In the genomic region with DNA sequence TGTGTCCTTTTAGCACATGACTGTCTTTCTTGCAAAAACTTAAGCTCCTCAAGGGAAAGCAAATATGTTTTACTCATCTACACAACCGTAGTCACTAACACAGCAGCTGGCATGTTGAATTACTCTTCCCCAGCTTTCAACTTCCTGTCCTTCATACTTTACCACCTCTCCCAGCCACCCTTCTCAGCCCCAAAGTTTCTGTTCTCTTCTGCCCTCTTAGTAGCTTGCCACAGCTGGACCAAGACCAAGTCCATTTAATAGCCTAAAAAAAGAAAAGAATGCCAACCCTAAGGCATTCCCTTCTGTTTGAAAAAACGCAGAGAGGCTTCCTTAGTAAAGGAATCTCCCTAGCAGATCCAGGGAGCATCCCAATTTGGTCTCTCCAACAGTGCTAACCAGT, we compare ENCODE assay signal across 16 cellular contexts. TPM values are rescaled to one million over a fixed set of nuclear protein-coding genes. Genes with fewer than 3 reads are reported as not detected.
A peak's percentile ranks its signal among the peaks of the same experiment; 100 is the strongest.
DNase-seq lines count a peak whose midpoint lies in the region; ATAC-seq, FAIRE-seq and TF ChIP-seq lines count a peak whose summit lies in the region.
"Had no signal": no experiment of that assay in that cellular context is flagged by ENCODE, and none has a peak within 500 bp of the region (broad histone marks: within the 10 kb centered on the region; RNA-seq: fewer than 3 reads in every experiment).

No MANE protein-coding gene starts in this region.

- no peaks in the 10 kb centered on the region for H3K36me3 ChIP-seq in GM23248 (ENCODE audit: low read depth)
- no peaks in the 10 kb centered on the region for H3K36me3 ChIP-seq in astrocyte (ENCODE audit: insufficient read depth, low read length)
- no peaks in the 10 kb centered on the region for H3K36me3 ChIP-seq in uterus
- H3K36me3 ChIP-seq: BLaER1 had no signal

- in situ Hi-C loops in GM23248 (cut with MboI): loop anchor here (10.0 kb wide), 1 partner anchor 84 kb away; no protein-coding TSS in a partner anchor

- intact Hi-C loops in uterus (cut with DNase I; ENCODE audit: low total_unique reads): no loop called here

- no peaks in the 10 kb centered on the region for H3K9me2 ChIP-seq in GM23248 (ENCODE audit: insufficient read depth)

- no peak overlapping the region for H3K27ac ChIP-seq in GM23248
- H3K27ac ChIP-seq in astrocyte (ENCODE audit: low read depth, low read length): no peak overlapping the region
- no peak overlapping the region for H3K27ac ChIP-seq in uterus
- H3K27ac ChIP-seq: BLaER1, HL-60 had no signal

- peaks cover 6% of the 10 kb centered on the region for H3K4me1 Mint-ChIP-seq in astrocyte (ENCODE audit: low read depth, unreplicated experiment)

- H3K27ac Mint-ChIP-seq in astrocyte (ENCODE audit: unreplicated experiment): no peak overlapping the region
- H3K27ac Mint-ChIP-seq: CD8-positive, alpha-beta T cell had no signal

- no peak for TF ChIP-seq POLR2A in uterus (IDR thresholded peaks at IDR 0.05)

- H3K4me3 ChIP-seq in GM23248: no peak overlapping the region
- no peak overlapping the region for H3K4me3 ChIP-seq in astrocyte (ENCODE audit: insufficient read depth, low read depth, low read length)
- no peak overlapping the region for H3K4me3 ChIP-seq in uterus
- H3K4me3 ChIP-seq: BLaER1, HAP-1 had no signal

- peaks cover 25% of the 10 kb centered on the region for H3K4me1 ChIP-seq in GM23248 (ENCODE audit: insufficient read depth)
- peaks cover 16% of the 10 kb centered on the region for H3K4me1 ChIP-seq in astrocyte (ENCODE audit: insufficient read depth, low read length)
- no peaks in the 10 kb centered on the region for H3K4me1 ChIP-seq in uterus
- H3K4me1 ChIP-seq: HAP-1 had no signal

- FAIRE-seq in astrocyte (lab: Jason Lieb, UNC): peak; percentile 20

- no peaks in the 10 kb centered on the region for H4K20me1 ChIP-seq in GM23248 (ENCODE audit: insufficient read depth)
- no peaks in the 10 kb centered on the region for H4K20me1 ChIP-seq in astrocyte (ENCODE audit: insufficient read depth, low read length)
- H4K20me1 ChIP-seq: BLaER1 had no signal

- H2AFZ ChIP-seq in GM23248 (no peak overlapping the region), astrocyte (ENCODE audit: low read depth, low read length) (no peak overlapping the region)

- H3K9ac ChIP-seq in GM23248 (no peak overlapping the region), astrocyte (ENCODE audit: low read length) (no peak overlapping the region)
- H3K9ac ChIP-seq: BLaER1 had no signal

- H3K4me3 Mint-ChIP-seq in astrocyte (ENCODE audit: unreplicated experiment): no peak overlapping the region
- H3K4me3 Mint-ChIP-seq: CD8-positive, alpha-beta T cell had no signal

- H3K27me3 Mint-ChIP-seq in astrocyte (ENCODE audit: low read depth, unreplicated experiment): no peaks in the 10 kb centered on the region

- 23 to 36% methylated on average over 2 of the region's 2 CpGs for WGBS in GM23248 (ENCODE audit: low coverage in 1 of 2, low lambda C conversion rate in 2 of 2, missing lambda C conversion rate in 2 of 2), 2 experiments

- H3K79me2 ChIP-seq in GM23248 (ENCODE audit: insufficient read depth): no peaks in the 10 kb centered on the region
- no peaks in the 10 kb centered on the region for H3K79me2 ChIP-seq in astrocyte (ENCODE audit: insufficient read depth, low read length)

- peaks cover 7% of the 10 kb centered on the region for H3K36me3 Mint-ChIP-seq in astrocyte (ENCODE audit: low read depth, unreplicated experiment)
- H3K36me3 Mint-ChIP-seq: CD8-positive, alpha-beta T cell had no signal

- no peaks in the 10 kb centered on the region for H3K9me3 ChIP-seq in GM23248 (ENCODE audit: low read depth)
- no peaks in the 10 kb centered on the region for H3K9me3 ChIP-seq in astrocyte (ENCODE audit: insufficient read depth, low read depth, low read length)
- H3K9me3 ChIP-seq in uterus: no peaks in the 10 kb centered on the region
- H3K9me3 ChIP-seq: BLaER1, HAP-1 had no signal

- H3F3A ChIP-seq in GM23248 (ENCODE audit: insufficient read depth): peaks cover 6% of the 10 kb centered on the region; the same call in 1 of the 2 replicates

- H3K9me3 Mint-ChIP-seq in astrocyte (ENCODE audit: unreplicated experiment): no peaks in the 10 kb centered on the region
- H3K9me3 Mint-ChIP-seq: CD8-positive, alpha-beta T cell had no signal

- DNase-seq in GM23248 (peak; percentile 28), astrocyte (ENCODE audit: low read depth) (no peak), fibroblast of peridontal ligament (ENCODE audit: extremely low read depth) (peak; percentile 29), uterus (no peak), NCI-H345 (lab: John Stamatoyannopoulos, UW) (no peak)
- DNase-seq: CD8-positive, alpha-beta T cell; NCI-H187 treated with DMSO at 0.1 percent for 48 hours; NCI-H69; RPMI8226; SIG-M5 had no signal

- H3K4me2 ChIP-seq in GM23248 (ENCODE audit: unreplicated experiment) (peak overlapping the region; percentile 57), astrocyte (ENCODE audit: low read length) (no peak overlapping the region)
- H3K4me2 ChIP-seq: BLaER1 had no signal

- H3K27me3 ChIP-seq in GM23248 (replicated peaks; ENCODE audit: insufficient read depth) (no peaks in the 10 kb centered on the region), astrocyte (ENCODE audit: insufficient read depth, low read length) (no peaks in the 10 kb centered on the region), uterus (no peaks in the 10 kb centered on the region)
- H3K27me3 ChIP-seq: BLaER1 had no signal

- TF ChIP-seq CTCF in astrocyte (IDR thresholded peaks at IDR 0.05; ENCODE audit: insufficient read depth, low read depth, low read length): no peak
- no peak for TF ChIP-seq CTCF in uterus (IDR thresholded peaks at IDR 0.05)

- ATAC-seq in GM19328 (IDR thresholded peaks at IDR 0.05; ENCODE audit: unreplicated experiment) (no peak), GM21737 (IDR thresholded peaks at IDR 0.05; ENCODE audit: unreplicated experiment) (no peak)
- ATAC-seq: CD8-positive, alpha-beta T cell had no signal

RNA-seq across cellular contexts. Expression of gene SRPX2, which starts 36.8 kb away (rescaled TPM):
- 36.5 and 36.7 TPM in 2 replicates for total RNA-seq in GM23248 (2014; rRNA removed; shearing (Covaris generic))
- polyA plus RNA-seq in GM23248 (2016; fragmentation: Nextera tagmentation; extraction: Ambion mirVana): 40.3 and 40.4 TPM in 2 replicates
- total RNA-seq in astrocyte (39.3 and 50.1 TPM in 2 replicates), uterus (10 to 100 TPM in 2 of 4 donors, 1 to 10 TPM in 2; 7.4 to 23.8 (median 15.1) TPM)
- total RNA-seq: CD8-positive, alpha-beta T cell; OCI-LY7 had no signal

RNA-seq across cellular contexts. Expression of gene TSPAN6, which starts 44.1 kb away (rescaled TPM):
- 24.3 and 29.3 TPM in 2 replicates for total RNA-seq in GM23248 (2014; rRNA removed; shearing (Covaris generic))
- 36.5 and 37.8 TPM in 2 replicates for polyA plus RNA-seq in GM23248 (2016; fragmentation: Nextera tagmentation; extraction: Ambion mirVana)
- total RNA-seq in astrocyte (49.7 and 51.2 TPM in 2 replicates), uterus (10 to 100 TPM; 22.3 to 74.8 (median 27.5) TPM)
- total RNA-seq: OCI-LY7 had no signal

RNA-seq across cellular contexts. Expression of gene SYTL4, which starts 51.2 kb away (rescaled TPM):
- total RNA-seq in GM23248 (2014; rRNA removed; shearing (Covaris generic)): 3.2 and 4.6 TPM in 2 replicates
- 1.6 and 2.5 TPM in 2 replicates for polyA plus RNA-seq in GM23248 (2016; fragmentation: Nextera tagmentation; extraction: Ambion mirVana)
- total RNA-seq in astrocyte (3.3 and 4.1 TPM in 2 replicates), uterus (100 to 1,000 TPM in 1 of 4 donors, 10 to 100 TPM in 3; 48.0 to 169 (median 83.8) TPM)
- total RNA-seq: CD8-positive, alpha-beta T cell; OCI-LY7 had no signal

Comparison
In these comparisons a context has a peak if more than half of its experiments do, and no peak if none do; other contexts are left out.
1. DNase-seq: peak in GM23248 (single experiment) and fibroblast of peridontal ligament (single experiment); none in astrocyte (single experiment), uterus (0 of 2) and NCI-H345 (single experiment).